8 cellular contexts compared by ENCODE assay signal in genomic region chr6:24520929-24521546, GRCh38. TPM values are rescaled to one million over a fixed set of nuclear protein-coding genes. Genes with fewer than 3 reads are reported as not detected.
DNase-seq lines count a peak whose midpoint lies in the region; ATAC-seq and TF ChIP-seq lines count a peak whose summit lies in the region.

No MANE protein-coding gene starts in this region.

- no peaks in the 10 kb centered on the region for H3K4me1 ChIP-seq in transverse colon

- 36 to 65% methylated on average over 2 to 6 of the region's 6 CpGs for WGBS in transverse colon (ENCODE audit: low coverage in 1 of 2), 2 donors

- in situ Hi-C loops in transverse colon (cut with MboI; ENCODE audit: low pct_ligation_motif_present in 1 of 4, low pct_unique_long_range_greater_than_20kb in 1 of 4, low sequenced_read_pairs in 3 of 4), result loop anchor here in 1 of 4 donors (10.0 kb wide), 1 partner anchor 86 kb away; no protein-coding TSS in a partner anchor

- intact Hi-C loops in transverse colon (cut with DNase I; ENCODE audit: low total_unique reads), result no loop called here

- H3K27me3 ChIP-seq in transverse colon, result no peaks in the 10 kb centered on the region

- H3K36me3 Mint-ChIP-seq in T-helper 2 cell treated with Interferon-gamma antibody and Interleukin-4, amounts not matched to agents 5 μg/mL and 100 μg/mL, for 36 hours (ENCODE audit: low read depth), result no peaks in the 10 kb centered on the region
- no peaks in the 10 kb centered on the region for H3K36me3 Mint-ChIP-seq in memory B cell

- peak; percentile 23 to 63 (median 53) for TF ChIP-seq CTCF in transverse colon (IDR thresholded peaks at IDR 0.05)

- H3K4me1 Mint-ChIP-seq in T-helper 2 cell treated with Interferon-gamma antibody and Interleukin-4, amounts not matched to agents 5 μg/mL and 100 μg/mL, for 36 hours (ENCODE audit: low read depth), result peaks cover 8% of the 10 kb centered on the region
- peaks cover 32% of the 10 kb centered on the region for H3K4me1 Mint-ChIP-seq in memory B cell

- no peak overlapping the region for H3K4me3 ChIP-seq in transverse colon

- TF ChIP-seq POLR2A in transverse colon (IDR thresholded peaks at IDR 0.05), result no peak

- H3K9me3 Mint-ChIP-seq in T-helper 2 cell treated with Interferon-gamma antibody and Interleukin-4, amounts not matched to agents 5 μg/mL and 100 μg/mL, for 36 hours, result no peaks in the 10 kb centered on the region
- H3K9me3 Mint-ChIP-seq in memory B cell, result no peaks in the 10 kb centered on the region

- TF ChIP-seq EP300 in transverse colon (IDR thresholded peaks at IDR 0.05; ENCODE audit: low read depth), result no peak

- ATAC-seq in GM19372 (IDR thresholded peaks at IDR 0.05; ENCODE audit: low read depth, unreplicated experiment) (peak; percentile 39), HG03469 (IDR thresholded peaks at IDR 0.05; ENCODE audit: unreplicated experiment) (peak; percentile 29), memory B cell (ENCODE audit: low read depth) (peak; percentile 25)

- H3K27ac ChIP-seq in transverse colon, result no peak overlapping the region

- H3K4me3 Mint-ChIP-seq in T-helper 2 cell treated with Interferon-gamma antibody and Interleukin-4, amounts not matched to agents 5 μg/mL and 100 μg/mL, for 36 hours, result no peak overlapping the region
- H3K4me3 Mint-ChIP-seq in memory B cell, result no peak overlapping the region

- peaks cover 0 to 2% (median 0%) of the 10 kb centered on the region in 4 donors for H3K36me3 ChIP-seq in transverse colon

- DNase-seq in DMS53 (lab: John Stamatoyannopoulos, UW) (peak; percentile 79), dermis microvascular lymphatic vessel endothelial cell (ENCODE audit: low read depth in 2 of 2) (peak; percentile 1 to 28), memory B cell (ENCODE audit: low spot score in 2 of 2) (peak; percentile 18 to 33), transverse colon (peak; percentile 62), NCI-H1930 (lab: John Stamatoyannopoulos, UW) (no peak)
- DNase-seq in T-helper 2 cell treated with Interferon-gamma antibody and Interleukin-4, amounts not matched to agents 5 μg/mL and 100 μg/mL, for 36 hours (ENCODE audit: low spot score), result peak; percentile 24

- H3K27me3 Mint-ChIP-seq in T-helper 2 cell treated with Interferon-gamma antibody and Interleukin-4, amounts not matched to agents 5 μg/mL and 100 μg/mL, for 36 hours (ENCODE audit: low read depth), result no peaks in the 10 kb centered on the region
- H3K27me3 Mint-ChIP-seq in memory B cell, result no peaks in the 10 kb centered on the region

- no peak overlapping the region for H3K27ac Mint-ChIP-seq in T-helper 2 cell treated with Interferon-gamma antibody and Interleukin-4, amounts not matched to agents 5 μg/mL and 100 μg/mL, for 36 hours
- H3K27ac Mint-ChIP-seq in memory B cell, result peak overlapping the region; percentile 92

- no peaks in the 10 kb centered on the region for H3K9me3 ChIP-seq in transverse colon

RNA-seq across cellular contexts. Expression of gene ALDH5A1, which starts 26.3 kb away (rescaled TPM):
- total RNA-seq in dermis microvascular lymphatic vessel endothelial cell (0.64 and 2.7 TPM in 2 replicates), transverse colon (10 to 100 TPM in 1 of 4 donors, 1 to 10 TPM in 3; 4.1 to 12.1 (median 7.9) TPM)

RNA-seq across cellular contexts. Expression of gene GPLD1, which starts 31.7 kb away (rescaled TPM):
- total RNA-seq in dermis microvascular lymphatic vessel endothelial cell (0.13 and 0.25 TPM in 2 replicates), transverse colon (1 to 10 TPM in 3 of 4 donors, under 1 TPM in 1; 0.96 to 5.2 (median 1.4) TPM)

Comparison
In these comparisons a context has a peak if more than half of its experiments do, and no peak if none do; other contexts are left out.
1. DNase-seq: peak in DMS53 (single experiment), T-helper 2 cell treated with Interferon-gamma antibody and Interleukin-4, amounts not matched to agents 5 μg/mL and 100 μg/mL, for 36 hours (single experiment), dermis microvascular lymphatic vessel endothelial cell (2 of 2), memory B cell (2 of 2) and transverse colon (single experiment); none in NCI-H1930 (0 of 2).
2. Peak in every context shown above with its lines, with median percentiles within 50 percentile points of each other: ATAC-seq.